In the genomic region with DNA sequence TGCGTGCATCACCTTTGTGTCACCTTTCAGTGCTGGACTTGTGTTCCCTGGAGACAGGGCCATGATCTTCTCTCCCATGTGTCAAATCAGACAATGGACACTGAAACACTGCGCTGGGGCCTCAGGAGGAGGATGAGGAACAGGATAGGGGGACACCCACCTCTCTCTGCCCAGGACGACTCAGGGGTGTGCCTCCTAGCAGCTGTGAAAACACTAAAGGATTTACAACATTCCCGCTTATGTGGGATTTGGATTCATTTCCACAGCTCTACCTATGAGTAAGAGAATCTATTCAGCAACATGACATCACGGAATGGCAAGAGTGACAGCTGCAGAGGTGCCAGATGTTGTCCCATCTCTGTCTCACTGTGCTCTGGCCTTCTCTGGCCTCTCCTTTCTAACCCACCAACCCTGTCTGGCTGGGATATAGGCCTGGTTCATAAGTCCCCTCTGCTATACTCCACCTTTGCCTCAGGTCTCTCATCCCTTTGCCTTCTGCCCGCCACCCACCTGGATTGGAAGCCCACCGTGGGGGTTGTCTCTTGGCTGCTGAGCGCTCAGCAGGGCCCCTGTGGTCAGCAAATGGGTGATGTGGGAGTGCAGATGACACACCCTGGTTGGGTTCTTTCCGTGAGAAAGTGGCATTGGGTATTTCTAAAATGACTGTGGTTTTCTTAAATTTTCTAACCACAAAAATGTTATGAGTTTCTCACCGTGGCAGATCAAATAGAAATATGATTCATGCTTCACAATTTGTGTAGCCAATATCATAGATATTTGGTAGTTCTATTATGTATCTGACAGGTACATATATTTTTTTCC, we compare ENCODE assay signal across 8 cellular contexts. TPM values are rescaled to one million over a fixed set of nuclear protein-coding genes. Genes with fewer than 3 reads are reported as not detected.
DNase-seq lines count a peak whose midpoint lies in the region; ATAC-seq and TF ChIP-seq lines count a peak whose summit lies in the region.

No MANE protein-coding gene starts in this region.

- CTCF ChIA-PET in activated CD4-positive, alpha-beta memory T cell treated with anti-CD3 and anti-CD28 coated beads for 36 hours (lab: Charles Lee), result interaction anchor here (1.0 kb wide), 1 partner anchor 56 kb away, joined by 3 read pairs; no protein-coding TSS in a partner anchor

- no peak overlapping the region for H3K4me3 ChIP-seq in HAP-1

- no peaks in the 10 kb centered on the region for H3K9me3 Mint-ChIP-seq in activated CD4-positive, alpha-beta memory T cell treated with anti-CD3 and anti-CD28 coated beads for 36 hours
- no peaks in the 10 kb centered on the region for H3K9me3 Mint-ChIP-seq in mesothelial cell of epicardium

- H3K27me3 Mint-ChIP-seq in activated CD4-positive, alpha-beta memory T cell treated with anti-CD3 and anti-CD28 coated beads for 36 hours, result peaks cover 11% of the 10 kb centered on the region
- H3K27me3 Mint-ChIP-seq in mesothelial cell of epicardium (ENCODE audit: low read depth), result peaks cover 58% of the 10 kb centered on the region

- no peaks in the 10 kb centered on the region for H3K36me3 Mint-ChIP-seq in activated CD4-positive, alpha-beta memory T cell treated with anti-CD3 and anti-CD28 coated beads for 36 hours
- H3K36me3 Mint-ChIP-seq in mesothelial cell of epicardium, result no peaks in the 10 kb centered on the region

- peak; percentile 81 for ATAC-seq in HG03432 (IDR thresholded peaks at IDR 0.05; ENCODE audit: unreplicated experiment)

- POLR2A ChIA-PET in activated CD4-positive, alpha-beta memory T cell treated with anti-CD3 and anti-CD28 coated beads for 36 hours (lab: Charles Lee), result interaction anchor here (1.0 kb wide), 1 partner anchor 40 kb away, joined by 3 read pairs; no protein-coding TSS in a partner anchor

- intact Hi-C loops in activated CD4-positive, alpha-beta memory T cell treated with anti-CD3 and anti-CD28 coated beads for 36 hours (cut with micrococcal nuclease), result loop anchor here (1.0 to 2.0 kb wide), 6 partner anchors 8 to 310 kb away; a partner anchor contains a TSS

- H3K9me3 ChIP-seq in HAP-1, result no peaks in the 10 kb centered on the region

- DNase-seq in ELR (ENCODE audit: low read depth) (peak; percentile 83), iris pigment epithelial cell (ENCODE audit: low read depth) (peak; percentile 16), NCI-H526 treated with DMSO at 0.1 percent for 48 hours (lab: John Stamatoyannopoulos, UW) (no peak), Kasumi-1 (lab: John Stamatoyannopoulos, UW) (no peak), HAP-1 (ENCODE audit: low spot score in 2 of 2) (no peak), mesothelial cell of epicardium (ENCODE audit: low spot score in 2 of 2, unreplicated experiment in 2 of 2) (no peak)
- peak; percentile 79 for DNase-seq in activated CD4-positive, alpha-beta memory T cell treated with anti-CD3 and anti-CD28 coated beads for 36 hours

- peaks cover 2% of the 10 kb centered on the region; the same call in 1 of the 2 replicates for H3K27me3 ChIP-seq in HAP-1 (ENCODE audit: low read depth)

- H3K36me3 ChIP-seq in HAP-1 (replicated peaks), result no peaks in the 10 kb centered on the region

- in situ Hi-C loops in HAP-1 (cut with MboI; ENCODE audit: low sequenced_read_pairs), result no loop called here

- H3K27ac Mint-ChIP-seq in activated CD4-positive, alpha-beta memory T cell treated with anti-CD3 and anti-CD28 coated beads for 36 hours, result peak overlapping the region; percentile 59
- no peak overlapping the region for H3K27ac Mint-ChIP-seq in mesothelial cell of epicardium

- peak overlapping the region; percentile 40 for H3K4me3 Mint-ChIP-seq in activated CD4-positive, alpha-beta memory T cell treated with anti-CD3 and anti-CD28 coated beads for 36 hours
- H3K4me3 Mint-ChIP-seq in mesothelial cell of epicardium, result no peak overlapping the region

- H3K4me1 ChIP-seq in HAP-1, result no peaks in the 10 kb centered on the region

- no peak for TF ChIP-seq CTCF in mesothelial cell of epicardium (IDR thresholded peaks at IDR 0.05; ENCODE audit: unreplicated experiment)

- H3K4me1 Mint-ChIP-seq in activated CD4-positive, alpha-beta memory T cell treated with anti-CD3 and anti-CD28 coated beads for 36 hours (ENCODE audit: low read depth), result peaks cover 23% of the 10 kb centered on the region
- H3K4me1 Mint-ChIP-seq in mesothelial cell of epicardium, result no peaks in the 10 kb centered on the region

RNA-seq across cellular contexts. Expression of a gene that starts 47.1 kb away (rescaled TPM):
- total RNA-seq in activated CD4-positive, alpha-beta memory T cell treated with anti-CD3 and anti-CD28 coated beads for 36 hours, result under 1 TPM; 0.29 to 0.48 TPM
- total RNA-seq in mesothelial cell of epicardium, result 2.5 to 3.8 TPM (median 3.1 TPM) in 3 replicates

Comparison
In these comparisons a context has a peak if more than half of its experiments do, and no peak if none do; other contexts are left out.
1. DNase-seq: peak in ELR (single experiment), activated CD4-positive, alpha-beta memory T cell treated with anti-CD3 and anti-CD28 coated beads for 36 hours (single experiment) and iris pigment epithelial cell (single experiment); none in NCI-H526 treated with DMSO at 0.1 percent for 48 hours (single experiment), Kasumi-1 (0 of 2), HAP-1 (0 of 2) and mesothelial cell of epicardium (0 of 2).